Comparison of ENCODE assay signal across 10 cellular contexts in genomic region chr3:51968883-51969674, GRCh38. TPM values are rescaled to one million over a fixed set of nuclear protein-coding genes. Genes with fewer than 3 reads are reported as not detected.
A peak's percentile ranks its signal among the peaks of the same experiment; 100 is the strongest.
DNase-seq lines count a peak whose midpoint lies in the region; ATAC-seq and TF ChIP-seq lines count a peak whose summit lies in the region.
"Had no signal": no experiment of that assay in that cellular context is flagged by ENCODE, and none has a peak within 500 bp of the region (broad histone marks: within the 10 kb centered on the region; RNA-seq: fewer than 3 reads in every experiment).

No MANE protein-coding gene starts in this region.

- ATAC-seq in central memory CD8-positive, alpha-beta T cell (replicated peaks; ENCODE audit: extremely low read depth, poor library complexity, severe bottlenecking): no peak
- no peak for ATAC-seq in upper lobe of right lung
- no peak for ATAC-seq in stimulated activated naive CD8-positive, alpha-beta T cell treated with anti-CD3 and anti-CD28 coated beads, Interleukin-15, amount 100 ng/mL, for 72 hours
- no peak for ATAC-seq in GM21529 (IDR thresholded peaks at IDR 0.05; ENCODE audit: unreplicated experiment)

- peak overlapping the region; percentile 66 for H3K9ac ChIP-seq in HUES6 (ENCODE audit: low read length)

- intact Hi-C loops in upper lobe of right lung (cut with DNase I): no loop called here

- H3K27me3 ChIP-seq in HUES6 (ENCODE audit: control insufficient read depth, insufficient read depth, low read length) (peaks cover 19% of the 10 kb centered on the region; the same call in 1 of the 2 replicates), upper lobe of right lung (no peaks in the 10 kb centered on the region)

- H3K4me1 Mint-ChIP-seq in T-helper 2 cell treated with Interferon-gamma antibody and Interleukin-4, amounts not matched to agents 5 μg/mL and 100 μg/mL, for 36 hours (ENCODE audit: low read depth): peaks cover 12% of the 10 kb centered on the region
- peaks cover 42% of the 10 kb centered on the region for H3K4me1 Mint-ChIP-seq in central memory CD8-positive, alpha-beta T cell
- H3K4me1 Mint-ChIP-seq in progenitor cell of endocrine pancreas (ENCODE audit: low read depth): peaks cover 32% of the 10 kb centered on the region
- peaks cover 56% of the 10 kb centered on the region for H3K4me1 Mint-ChIP-seq in stimulated activated naive CD8-positive, alpha-beta T cell treated with anti-CD3 and anti-CD28 coated beads, Interleukin-15, amount 100 ng/mL, for 72 hours

- H3K9me3 Mint-ChIP-seq in T-helper 2 cell treated with Interferon-gamma antibody and Interleukin-4, amounts not matched to agents 5 μg/mL and 100 μg/mL, for 36 hours: no peaks in the 10 kb centered on the region
- H3K9me3 Mint-ChIP-seq in central memory CD8-positive, alpha-beta T cell: no peaks in the 10 kb centered on the region
- H3K9me3 Mint-ChIP-seq in progenitor cell of endocrine pancreas (ENCODE audit: low read depth): no peaks in the 10 kb centered on the region
- no peaks in the 10 kb centered on the region for H3K9me3 Mint-ChIP-seq in stimulated activated naive CD8-positive, alpha-beta T cell treated with anti-CD3 and anti-CD28 coated beads, Interleukin-15, amount 100 ng/mL, for 72 hours

- H3K27ac ChIP-seq in HUES6 (ENCODE audit: low read depth, low read length): peak overlapping the region; percentile 79; the same call in 1 of the 2 replicates
- H3K27ac ChIP-seq in upper lobe of right lung: no peak overlapping the region

- peak overlapping the region; percentile 71 for H3K4me3 Mint-ChIP-seq in T-helper 2 cell treated with Interferon-gamma antibody and Interleukin-4, amounts not matched to agents 5 μg/mL and 100 μg/mL, for 36 hours
- peak overlapping the region; percentile 87 for H3K4me3 Mint-ChIP-seq in central memory CD8-positive, alpha-beta T cell
- H3K4me3 Mint-ChIP-seq in progenitor cell of endocrine pancreas (ENCODE audit: low read depth): peak overlapping the region; percentile 89
- no peak overlapping the region for H3K4me3 Mint-ChIP-seq in stimulated activated naive CD8-positive, alpha-beta T cell treated with anti-CD3 and anti-CD28 coated beads, Interleukin-15, amount 100 ng/mL, for 72 hours

- H3K4me3 ChIP-seq in HUES6 (ENCODE audit: low read depth, low read length) (peak overlapping the region; percentile 68), upper lobe of right lung (no peak overlapping the region)

- TF ChIP-seq CTCF in progenitor cell of endocrine pancreas (IDR thresholded peaks at IDR 0.05; ENCODE audit: unreplicated experiment) (no peak), upper lobe of right lung (IDR thresholded peaks at IDR 0.05) (no peak)

- H3K9me3 ChIP-seq in HUES6 (ENCODE audit: control insufficient read depth, insufficient read depth, low read depth, low read length) (no peaks in the 10 kb centered on the region), upper lobe of right lung (no peaks in the 10 kb centered on the region)

- no peaks in the 10 kb centered on the region for H3K36me3 ChIP-seq in HUES6 (ENCODE audit: control insufficient read depth, insufficient read depth, low read length)
- H3K36me3 ChIP-seq in upper lobe of right lung: no peaks in the 10 kb centered on the region

- H3K27me3 Mint-ChIP-seq in T-helper 2 cell treated with Interferon-gamma antibody and Interleukin-4, amounts not matched to agents 5 μg/mL and 100 μg/mL, for 36 hours (ENCODE audit: low read depth): peaks cover 2% of the 10 kb centered on the region
- no peaks in the 10 kb centered on the region for H3K27me3 Mint-ChIP-seq in central memory CD8-positive, alpha-beta T cell
- H3K27me3 Mint-ChIP-seq in progenitor cell of endocrine pancreas: no peaks in the 10 kb centered on the region
- peaks cover 21% of the 10 kb centered on the region for H3K27me3 Mint-ChIP-seq in stimulated activated naive CD8-positive, alpha-beta T cell treated with anti-CD3 and anti-CD28 coated beads, Interleukin-15, amount 100 ng/mL, for 72 hours

- no peak overlapping the region for H3K27ac Mint-ChIP-seq in T-helper 2 cell treated with Interferon-gamma antibody and Interleukin-4, amounts not matched to agents 5 μg/mL and 100 μg/mL, for 36 hours
- H3K27ac Mint-ChIP-seq in central memory CD8-positive, alpha-beta T cell (ENCODE audit: low read depth): no peak overlapping the region
- peak overlapping the region; percentile 89 for H3K27ac Mint-ChIP-seq in progenitor cell of endocrine pancreas
- H3K27ac Mint-ChIP-seq in stimulated activated naive CD8-positive, alpha-beta T cell treated with anti-CD3 and anti-CD28 coated beads, Interleukin-15, amount 100 ng/mL, for 72 hours: no peak overlapping the region

- peaks cover 51% of the 10 kb centered on the region for H3K4me1 ChIP-seq in HUES6 (ENCODE audit: control insufficient read depth, insufficient read depth, low read length)
- peaks cover 17% of the 10 kb centered on the region for H3K4me1 ChIP-seq in upper lobe of right lung

- DNase-seq in T-helper 2 cell treated with Interferon-gamma antibody and Interleukin-4, amounts not matched to agents 5 μg/mL and 100 μg/mL, for 36 hours (ENCODE audit: low spot score): no peak
- DNase-seq in T-helper 2 cell (no peak), progenitor cell of endocrine pancreas (ENCODE audit: low spot score, unreplicated experiment) (no peak), upper lobe of right lung (no peak)
- DNase-seq in central memory CD8-positive, alpha-beta T cell (ENCODE audit: low spot score in 2 of 2): no peak
- no peak for DNase-seq in stimulated activated naive CD8-positive, alpha-beta T cell treated with anti-CD3 and anti-CD28 coated beads, Interleukin-15, amount 100 ng/mL, for 72 hours
- DNase-seq: OCI-M1 had no signal

- H3K36me3 Mint-ChIP-seq in T-helper 2 cell treated with Interferon-gamma antibody and Interleukin-4, amounts not matched to agents 5 μg/mL and 100 μg/mL, for 36 hours (ENCODE audit: low read depth): peaks cover 4% of the 10 kb centered on the region
- peaks cover 11% of the 10 kb centered on the region for H3K36me3 Mint-ChIP-seq in central memory CD8-positive, alpha-beta T cell (ENCODE audit: insufficient read depth)
- peaks cover 3% of the 10 kb centered on the region for H3K36me3 Mint-ChIP-seq in progenitor cell of endocrine pancreas (ENCODE audit: insufficient read depth)

RNA-seq across cellular contexts. Expression of gene PCBP4, which starts 1.8 kb away (rescaled TPM):
- total RNA-seq in progenitor cell of endocrine pancreas (159 and 160 TPM in 2 replicates), upper lobe of right lung (37.1 TPM)

RNA-seq across cellular contexts. Expression of gene ABHD14B, which starts 4.8 kb away (rescaled TPM):
- total RNA-seq in progenitor cell of endocrine pancreas (13.7 and 14.4 TPM in 2 replicates), upper lobe of right lung (55.9 TPM)

RNA-seq across cellular contexts. Expression of gene ABHD14A, which starts 5.8 kb away (rescaled TPM):
- total RNA-seq in progenitor cell of endocrine pancreas: 16.4 and 19.4 TPM in 2 replicates
- total RNA-seq in upper lobe of right lung: 17.9 TPM

RNA-seq across cellular contexts. Expression of gene GPR62, which starts 13.9 kb away (rescaled TPM):
- 0.12 TPM in 1 of 2 replicates, not detected in the other for total RNA-seq in progenitor cell of endocrine pancreas
- not detected for total RNA-seq in upper lobe of right lung
- total RNA-seq: epithelial cell of proximal tubule had no signal

RNA-seq across cellular contexts. Expression of gene ACY1, which starts 14.3 kb away (rescaled TPM):
- total RNA-seq in progenitor cell of endocrine pancreas (38.0 and 43.0 TPM in 2 replicates), upper lobe of right lung (26.5 TPM)

Comparison
In these comparisons a context has a peak if more than half of its experiments do, and no peak if none do; other contexts are left out.
1. H3K4me3 Mint-ChIP-seq: peak in T-helper 2 cell treated with Interferon-gamma antibody and Interleukin-4, amounts not matched to agents 5 μg/mL and 100 μg/mL, for 36 hours (single experiment), central memory CD8-positive, alpha-beta T cell (single experiment) and progenitor cell of endocrine pancreas (single experiment); none in stimulated activated naive CD8-positive, alpha-beta T cell treated with anti-CD3 and anti-CD28 coated beads, Interleukin-15, amount 100 ng/mL, for 72 hours (0 of 2).